Comparison of ENCODE assay signal across 1 cellular context in the genomic region with DNA sequence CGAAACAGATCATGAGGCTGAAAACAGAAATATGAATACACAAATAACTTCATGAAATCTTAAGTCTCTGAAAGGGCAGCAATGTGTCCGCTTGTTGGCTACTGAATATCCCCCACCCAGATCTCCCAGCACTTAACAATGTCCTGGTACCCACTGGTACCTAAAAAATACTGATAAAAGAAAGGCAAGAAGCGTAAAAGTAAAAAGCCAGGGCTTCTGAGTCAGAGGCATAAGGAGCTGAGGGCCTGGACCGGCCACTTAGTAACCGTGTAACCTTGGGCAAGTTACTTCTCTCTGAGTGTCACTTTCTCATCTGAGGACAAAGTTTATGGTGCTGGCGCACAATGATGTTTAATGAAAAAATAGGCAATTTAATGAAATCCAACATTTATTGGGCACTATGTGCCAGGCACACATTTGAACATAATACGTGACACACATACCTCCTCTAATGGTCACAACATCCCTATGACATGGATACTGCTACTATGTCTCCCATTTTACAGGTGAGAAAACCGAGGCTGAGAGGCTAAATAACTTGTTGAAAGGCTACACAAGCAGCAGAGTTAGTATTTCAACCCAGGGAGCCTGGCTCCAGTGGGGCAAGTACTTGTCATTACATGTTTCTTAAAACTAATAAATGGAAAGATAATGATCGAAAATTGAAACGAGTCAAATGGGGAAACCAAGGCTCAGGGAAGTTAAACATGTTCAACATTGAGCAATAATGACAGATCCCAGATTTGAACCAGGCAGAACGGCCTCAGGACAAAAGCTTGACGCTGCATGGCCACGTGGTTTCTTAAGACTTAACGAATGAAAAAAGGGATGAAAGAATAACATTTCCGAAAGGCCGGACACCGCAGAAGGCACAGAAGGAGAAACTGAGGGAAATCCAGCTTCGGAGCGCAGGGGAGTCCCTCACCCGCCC.
TF ChIP-seq lines count a peak whose summit lies in the region.

No MANE protein-coding gene starts in this region.

TF ChIP-seq in HepG2, 621 proteins besides CTCF, POLR2A, EP300 and RAD21 (continued from another document):
- TF ChIP-seq, protein P1, sequence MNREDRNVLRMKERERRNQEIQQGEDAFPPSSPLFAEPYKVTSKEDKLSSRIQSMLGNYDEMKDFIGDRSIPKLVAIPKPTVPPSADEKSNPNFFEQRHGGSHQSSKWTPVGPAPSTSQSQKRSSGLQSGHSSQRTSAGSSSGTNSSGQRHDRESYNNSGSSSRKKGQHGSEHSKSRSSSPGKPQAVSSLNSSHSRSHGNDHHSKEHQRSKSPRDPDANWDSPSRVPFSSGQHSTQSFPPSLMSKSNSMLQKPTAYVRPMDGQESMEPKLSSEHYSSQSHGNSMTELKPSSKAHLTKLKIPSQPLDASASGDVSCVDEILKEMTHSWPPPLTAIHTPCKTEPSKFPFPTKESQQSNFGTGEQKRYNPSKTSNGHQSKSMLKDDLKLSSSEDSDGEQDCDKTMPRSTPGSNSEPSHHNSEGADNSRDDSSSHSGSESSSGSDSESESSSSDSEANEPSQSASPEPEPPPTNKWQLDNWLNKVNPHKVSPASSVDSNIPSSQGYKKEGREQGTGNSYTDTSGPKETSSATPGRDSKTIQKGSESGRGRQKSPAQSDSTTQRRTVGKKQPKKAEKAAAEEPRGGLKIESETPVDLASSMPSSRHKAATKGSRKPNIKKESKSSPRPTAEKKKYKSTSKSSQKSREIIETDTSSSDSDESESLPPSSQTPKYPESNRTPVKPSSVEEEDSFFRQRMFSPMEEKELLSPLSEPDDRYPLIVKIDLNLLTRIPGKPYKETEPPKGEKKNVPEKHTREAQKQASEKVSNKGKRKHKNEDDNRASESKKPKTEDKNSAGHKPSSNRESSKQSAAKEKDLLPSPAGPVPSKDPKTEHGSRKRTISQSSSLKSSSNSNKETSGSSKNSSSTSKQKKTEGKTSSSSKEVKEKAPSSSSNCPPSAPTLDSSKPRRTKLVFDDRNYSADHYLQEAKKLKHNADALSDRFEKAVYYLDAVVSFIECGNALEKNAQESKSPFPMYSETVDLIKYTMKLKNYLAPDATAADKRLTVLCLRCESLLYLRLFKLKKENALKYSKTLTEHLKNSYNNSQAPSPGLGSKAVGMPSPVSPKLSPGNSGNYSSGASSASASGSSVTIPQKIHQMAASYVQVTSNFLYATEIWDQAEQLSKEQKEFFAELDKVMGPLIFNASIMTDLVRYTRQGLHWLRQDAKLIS (CRISPR knock-in tag; IDR thresholded peaks at IDR 0.05) = 0 out of 2 replicates have a peak, but pooled peaks have one; percentile 33
- TF ChIP-seq SOX5 (CRISPR knock-in tag; IDR thresholded peaks at IDR 0.05; ENCODE audit: borderline replicate concordance) (0 out of 2 replicates have a peak, but pooled peaks have one; percentile 8), ZNF724P (CRISPR knock-in tag; IDR thresholded peaks at IDR 0.05; ENCODE audit: borderline replicate concordance) (peak; percentile 31; the same call in 1 of the 2 replicates), ZNF629 (CRISPR knock-in tag; conservative IDR thresholded peaks at IDR 0.05) (peak; percentile 100), ZNF510 (CRISPR knock-in tag; IDR thresholded peaks at IDR 0.05; ENCODE audit: low read depth) (peak; percentile 72; the same call in 1 of the 2 replicates), ARNT (IDR thresholded peaks at IDR 0.05) (no peak), HOXA7 (CRISPR knock-in tag; IDR thresholded peaks at IDR 0.05) (0 out of 2 replicates have a peak, but pooled peaks have one; percentile 28), RCOR2 (CRISPR knock-in tag; IDR thresholded peaks at IDR 0.05) (peak; percentile 97), ZSCAN22 (CRISPR knock-in tag; IDR thresholded peaks at IDR 0.05) (0 out of 2 replicates have a peak, but pooled peaks have one; percentile 68), SNAI1 (CRISPR knock-in tag; IDR thresholded peaks at IDR 0.05; ENCODE audit: borderline replicate concordance) (0 out of 2 replicates have a peak, but pooled peaks have one; percentile 77), ZBTB21 (CRISPR knock-in tag; IDR thresholded peaks at IDR 0.05) (0 out of 2 replicates have a peak, but pooled peaks have one; percentile 32), HIC2 (CRISPR knock-in tag; IDR thresholded peaks at IDR 0.05; ENCODE audit: low read depth) (0 out of 2 replicates have a peak, but pooled peaks have one; percentile 0), SSRP1 (CRISPR knock-in tag; IDR thresholded peaks at IDR 0.05) (peak; percentile 74), JDP2 (CRISPR knock-in tag; IDR thresholded peaks at IDR 0.05; ENCODE audit: borderline replicate concordance) (no peak), ZNF18 (CRISPR knock-in tag; IDR thresholded peaks at IDR 0.05; ENCODE audit: insufficient replicate concordance) (peak; percentile 4), MNT (IDR thresholded peaks at IDR 0.05) (peak; percentile 48), RAD51 (IDR thresholded peaks at IDR 0.05; ENCODE audit: borderline replicate concordance) (no peak)
- TF ChIP-seq, protein P2, sequence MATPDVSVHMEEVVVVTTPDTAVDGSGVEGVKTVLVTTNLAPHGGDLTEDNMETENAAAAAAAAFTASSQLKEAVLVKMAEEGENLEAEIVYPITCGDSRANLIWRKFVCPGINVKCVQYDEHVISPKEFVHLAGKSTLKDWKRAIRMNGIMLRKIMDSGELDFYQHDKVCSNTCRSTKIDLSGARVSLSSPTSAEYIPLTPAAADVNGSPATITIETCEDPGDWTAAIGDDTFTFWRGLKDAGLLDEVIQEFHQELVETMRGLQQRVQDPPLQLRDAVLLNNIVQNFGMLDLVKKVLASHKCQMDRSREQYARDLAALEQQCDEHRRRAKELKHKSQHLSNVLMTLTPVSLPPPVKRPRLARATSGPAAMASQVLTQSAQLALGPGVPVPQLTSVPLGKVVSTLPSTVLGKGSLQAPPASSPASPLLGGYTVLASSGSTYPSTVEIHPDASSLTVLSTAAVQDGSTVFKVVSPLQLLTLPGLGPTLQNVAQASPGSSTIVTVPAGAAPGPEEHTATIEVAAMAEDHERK (CRISPR knock-in tag; IDR thresholded peaks at IDR 0.05; ENCODE audit: low read depth) = no peak
- TF ChIP-seq, protein P3, sequence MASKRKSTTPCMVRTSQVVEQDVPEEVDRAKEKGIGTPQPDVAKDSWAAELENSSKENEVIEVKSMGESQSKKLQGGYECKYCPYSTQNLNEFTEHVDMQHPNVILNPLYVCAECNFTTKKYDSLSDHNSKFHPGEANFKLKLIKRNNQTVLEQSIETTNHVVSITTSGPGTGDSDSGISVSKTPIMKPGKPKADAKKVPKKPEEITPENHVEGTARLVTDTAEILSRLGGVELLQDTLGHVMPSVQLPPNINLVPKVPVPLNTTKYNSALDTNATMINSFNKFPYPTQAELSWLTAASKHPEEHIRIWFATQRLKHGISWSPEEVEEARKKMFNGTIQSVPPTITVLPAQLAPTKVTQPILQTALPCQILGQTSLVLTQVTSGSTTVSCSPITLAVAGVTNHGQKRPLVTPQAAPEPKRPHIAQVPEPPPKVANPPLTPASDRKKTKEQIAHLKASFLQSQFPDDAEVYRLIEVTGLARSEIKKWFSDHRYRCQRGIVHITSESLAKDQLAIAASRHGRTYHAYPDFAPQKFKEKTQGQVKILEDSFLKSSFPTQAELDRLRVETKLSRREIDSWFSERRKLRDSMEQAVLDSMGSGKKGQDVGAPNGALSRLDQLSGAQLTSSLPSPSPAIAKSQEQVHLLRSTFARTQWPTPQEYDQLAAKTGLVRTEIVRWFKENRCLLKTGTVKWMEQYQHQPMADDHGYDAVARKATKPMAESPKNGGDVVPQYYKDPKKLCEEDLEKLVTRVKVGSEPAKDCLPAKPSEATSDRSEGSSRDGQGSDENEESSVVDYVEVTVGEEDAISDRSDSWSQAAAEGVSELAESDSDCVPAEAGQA (IDR thresholded peaks at IDR 0.05; ENCODE audit: low read depth) = no peak
- TF ChIP-seq, protein P3 (CRISPR knock-in tag; IDR thresholded peaks at IDR 0.05; ENCODE audit: borderline replicate concordance) = no peak; the same call in 1 of the 2 replicates
- TF ChIP-seq, protein P4, sequence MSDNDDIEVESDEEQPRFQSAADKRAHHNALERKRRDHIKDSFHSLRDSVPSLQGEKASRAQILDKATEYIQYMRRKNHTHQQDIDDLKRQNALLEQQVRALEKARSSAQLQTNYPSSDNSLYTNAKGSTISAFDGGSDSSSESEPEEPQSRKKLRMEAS (IDR thresholded peaks at IDR 0.05) = peak; percentile 76; the same call in 1 of the 2 replicates
- TF ChIP-seq, protein P5, sequence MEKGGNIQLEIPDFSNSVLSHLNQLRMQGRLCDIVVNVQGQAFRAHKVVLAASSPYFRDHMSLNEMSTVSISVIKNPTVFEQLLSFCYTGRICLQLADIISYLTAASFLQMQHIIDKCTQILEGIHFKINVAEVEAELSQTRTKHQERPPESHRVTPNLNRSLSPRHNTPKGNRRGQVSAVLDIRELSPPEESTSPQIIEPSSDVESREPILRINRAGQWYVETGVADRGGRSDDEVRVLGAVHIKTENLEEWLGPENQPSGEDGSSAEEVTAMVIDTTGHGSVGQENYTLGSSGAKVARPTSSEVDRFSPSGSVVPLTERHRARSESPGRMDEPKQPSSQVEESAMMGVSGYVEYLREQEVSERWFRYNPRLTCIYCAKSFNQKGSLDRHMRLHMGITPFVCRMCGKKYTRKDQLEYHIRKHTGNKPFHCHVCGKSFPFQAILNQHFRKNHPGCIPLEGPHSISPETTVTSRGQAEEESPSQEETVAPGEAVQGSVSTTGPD (CRISPR knock-in tag; IDR thresholded peaks at IDR 0.05) = 0 out of 2 replicates have a peak, but pooled peaks have one; percentile 19
TF ChIP-seq in HepG2: peak in this region for 61.
